1 cellular context compared by ENCODE assay signal in genomic region chrX:40175416-40176255, GRCh38.
A peak's percentile ranks its signal among the peaks of the same experiment; 100 is the strongest.
TF ChIP-seq lines count a peak whose summit lies in the region.

No MANE protein-coding gene starts in this region.

TF ChIP-seq in K562, 482 proteins besides CTCF, POLR2A, EP300 and RAD21 (continued from another document and continues in another):
- TF ChIP-seq CREB3L1 (IDR thresholded peaks at IDR 0.05; ENCODE audit: borderline replicate concordance, low read depth) (0 out of 2 replicates have a peak, but pooled peaks have one; percentile 38), ETS2 (tag; IDR thresholded peaks at IDR 0.05; ENCODE audit: borderline replicate concordance, poor library complexity, severe bottlenecking) (no peak), ZNF583 (CRISPR knock-in tag; IDR thresholded peaks at IDR 0.05) (0 out of 2 replicates have a peak, but pooled peaks have one; percentile 20), E2F1 (CRISPR knock-in tag; IDR thresholded peaks at IDR 0.05) (no peak), GABPB1 (CRISPR knock-in tag; IDR thresholded peaks at IDR 0.05) (peak; percentile 25), HMG20A (CRISPR knock-in tag; conservative IDR thresholded peaks at IDR 0.05) (no peak), MAX (CRISPR knock-in tag; IDR thresholded peaks at IDR 0.05) (peak; percentile 74), IRF2 (CRISPR knock-in tag; IDR thresholded peaks at IDR 0.05) (no peak), KDM2B (CRISPR knock-in tag; IDR thresholded peaks at IDR 0.05) (no peak), ZNF740 (CRISPR knock-in tag; IDR thresholded peaks at IDR 0.05) (no peak), ZNF740 (tag; IDR thresholded peaks at IDR 0.05) (peak in 1 of 2 experiments; percentile 44; a peak in 1 of 4 replicates), L3MBTL2 (IDR thresholded peaks at IDR 0.05) (peak; percentile 92), ZBED1 (IDR thresholded peaks at IDR 0.05) (0 out of 2 replicates have a peak, but pooled peaks have one; percentile 52), ZBTB26 (CRISPR knock-in tag; IDR thresholded peaks at IDR 0.05) (no peak), PYGO2 (tag; IDR thresholded peaks at IDR 0.05) (no peak), EHMT2 (IDR thresholded peaks at IDR 0.05) (no peak), ZNF77 (CRISPR knock-in tag; IDR thresholded peaks at IDR 0.05) (no peak), NFE2 (IDR thresholded peaks at IDR 0.05; ENCODE audit: low read depth) (no peak), MLX (CRISPR knock-in tag; conservative IDR thresholded peaks at IDR 0.05) (no peak), ZBTB34 (CRISPR knock-in tag; IDR thresholded peaks at IDR 0.05) (no peak), FOXP1 (CRISPR knock-in tag; IDR thresholded peaks at IDR 0.05) (0 out of 2 replicates have a peak, but pooled peaks have one; percentile 65), NFYB (IDR thresholded peaks at IDR 0.05; ENCODE audit: extremely low read depth, insufficient read length) (no peak), E2F6 (IDR thresholded peaks at IDR 0.05; ENCODE audit: borderline replicate concordance in 1 of 2, extremely low read depth in 1 of 2, insufficient read depth in 1 of 2, insufficient read length in 1 of 2, low read depth in 1 of 2, low read length in 1 of 2, poor library complexity in 1 of 2, severe bottlenecking in 1 of 2) (peak; percentile 81 to 86), CBX2 (IDR thresholded peaks at IDR 0.05; ENCODE audit: insufficient read depth, low read length, poor library complexity, severe bottlenecking) (no peak), NR2F6 (CRISPR knock-in tag; IDR thresholded peaks at IDR 0.05) (no peak), HBP1 (CRISPR knock-in tag; IDR thresholded peaks at IDR 0.05) (no peak), NFIX (CRISPR knock-in tag; IDR thresholded peaks at IDR 0.05; ENCODE audit: low read depth) (peak; percentile 91), FOXA1 (IDR thresholded peaks at IDR 0.05; ENCODE audit: borderline replicate concordance) (no peak), ZNF282 (CRISPR knock-in tag; IDR thresholded peaks at IDR 0.05) (no peak), PCBP2 (IDR thresholded peaks at IDR 0.05; ENCODE audit: low read depth, low read length, poor library complexity, severe bottlenecking) (no peak), CHAMP1 (IDR thresholded peaks at IDR 0.05) (no peak), PHF8 (IDR thresholded peaks at IDR 0.05; ENCODE audit: borderline replicate concordance, low read length) (peak; percentile 18; the same call in 1 of the 2 replicates), TAL1 (IDR thresholded peaks at IDR 0.05) (no peak), ATF4 (CRISPR knock-in tag; IDR thresholded peaks at IDR 0.05) (no peak), MEF2D (tag; conservative IDR thresholded peaks at IDR 0.05; ENCODE audit: low read depth) (peak; percentile 52; the same call in 1 of the 2 replicates), MXI1 (IDR thresholded peaks at IDR 0.05; ENCODE audit: low read depth, low read length) (no peak)
